ENCODE assay signal across 12 cellular contexts in genomic region chr5:149143470-149143869, GRCh38. TPM values are rescaled to one million over a fixed set of nuclear protein-coding genes. Genes with fewer than 3 reads are reported as not detected.
DNase-seq lines count a peak whose midpoint lies in the region; ATAC-seq, FAIRE-seq and TF ChIP-seq lines count a peak whose summit lies in the region.
"Had no signal": no experiment of that assay in that cellular context is flagged by ENCODE, and none has a peak within 500 bp of the region (broad histone marks: within the 10 kb centered on the region; RNA-seq: fewer than 3 reads in every experiment).

No MANE protein-coding gene starts in this region.

- peak overlapping the region; percentile 64 for H3K4me2 ChIP-seq in smooth muscle cell

- H4K20me1 ChIP-seq in smooth muscle cell (ENCODE audit: low read depth), result no peaks in the 10 kb centered on the region

- H3K9me3 ChIP-seq in right cardiac atrium (ENCODE audit: control insufficient read depth, low read length) (no peaks in the 10 kb centered on the region), smooth muscle cell (replicated peaks; ENCODE audit: low read depth) (no peaks in the 10 kb centered on the region), mucosa of descending colon (no peaks in the 10 kb centered on the region)

- 9% methylated on average over 2 of the region's 2 CpGs for WGBS in right cardiac atrium
- 20% methylated on average over 2 of the region's 2 CpGs for WGBS in smooth muscle cell (ENCODE audit: low lambda C conversion rate)

- no peaks in the 10 kb centered on the region for H3F3A ChIP-seq in smooth muscle cell (ENCODE audit: low read depth)

- H3K27ac ChIP-seq in right cardiac atrium (ENCODE audit: low read length), result peak overlapping the region; percentile 61
- peak overlapping the region; percentile 32 for H3K27ac ChIP-seq in smooth muscle cell (ENCODE audit: low read depth)

- H3K79me2 ChIP-seq in smooth muscle cell (ENCODE audit: low read depth), result no peaks in the 10 kb centered on the region

- no peaks in the 10 kb centered on the region for H3K36me3 ChIP-seq in bronchial epithelial cell (ENCODE audit: control insufficient read depth, insufficient read depth, low read length)
- H3K36me3 ChIP-seq in smooth muscle cell (ENCODE audit: low read depth), result no peaks in the 10 kb centered on the region
- H3K36me3 ChIP-seq in mucosa of descending colon (ENCODE audit: low read depth), result no peaks in the 10 kb centered on the region

- intact Hi-C loops in right cardiac atrium (cut with DNase I) (loop anchor here in 3 of 4 donors (2.0 to 5.0 kb wide), 3 partner anchors 34 to 85 kb away; no protein-coding TSS in a partner anchor), mucosa of descending colon (cut with DNase I, micrococcal nuclease) (loop anchor here (5.0 to 10.0 kb wide), 2 partner anchors 84 to 121 kb away; no protein-coding TSS in a partner anchor)

- TF ChIP-seq CTCF in bronchial epithelial cell (IDR thresholded peaks at IDR 0.05; ENCODE audit: insufficient read depth, low read length, severe bottlenecking) (no peak), smooth muscle cell (IDR thresholded peaks at IDR 0.05; ENCODE audit: borderline replicate concordance, insufficient read depth, poor library complexity, severe bottlenecking) (no peak), mucosa of descending colon (IDR thresholded peaks at IDR 0.05) (no peak)

- ATAC-seq in right cardiac atrium, result peak; percentile 49 to 53
- ATAC-seq in mucosa of descending colon, result no peak

- FAIRE-seq in bronchial epithelial cell (lab: Jason Lieb, UNC), result no peak
- FAIRE-seq: colon, GM12892 had no signal

- DNase-seq in GM04504 (ENCODE audit: low read depth) (peak; percentile 61), bronchial epithelial cell (ENCODE audit: low read depth) (peak; percentile 31), right cardiac atrium (peak in 1 of 3 donors; percentile 62), smooth muscle cell (lab: John Stamatoyannopoulos, UW; ENCODE audit: unreplicated experiment) (no peak), hippocampal formation (lab: John Stamatoyannopoulos, UW) (no peak), NCI-H345 treated with DMSO at 0.1 percent for 48 hours (lab: John Stamatoyannopoulos, UW; ENCODE audit: unreplicated experiment) (no peak), mucosa of descending colon (no peak)
- no peak for DNase-seq in activated CD8-positive, alpha-beta memory T cell treated with anti-CD3 and anti-CD28 coated beads for 24 hours
- DNase-seq: activated T-cell treated with anti-CD3 and anti-CD28 coated beads for 4 hours, NCI-H1105 had no signal

- H3K4me3 ChIP-seq in bronchial epithelial cell (ENCODE audit: low read depth, low read length) (no peak overlapping the region), right cardiac atrium (ENCODE audit: low read length) (peak overlapping the region; percentile 40), smooth muscle cell (no peak overlapping the region), mucosa of descending colon (no peak overlapping the region)

- H3K27me3 ChIP-seq in bronchial epithelial cell (ENCODE audit: control insufficient read depth, insufficient read depth, low read length) (no peaks in the 10 kb centered on the region), right cardiac atrium (ENCODE audit: control insufficient read depth, insufficient read depth) (no peaks in the 10 kb centered on the region), smooth muscle cell (ENCODE audit: low read depth) (no peaks in the 10 kb centered on the region)

- H3K4me1 ChIP-seq in right cardiac atrium (ENCODE audit: control insufficient read depth, insufficient read depth, low read length) (peaks cover 16% of the 10 kb centered on the region), smooth muscle cell (ENCODE audit: low read depth) (peaks cover 7% of the 10 kb centered on the region), mucosa of descending colon (ENCODE audit: low read depth) (peaks cover 4% of the 10 kb centered on the region)

- H3K9ac ChIP-seq in smooth muscle cell (ENCODE audit: low read depth), result no peak overlapping the region

- no peak overlapping the region for H2AFZ ChIP-seq in smooth muscle cell (ENCODE audit: low read depth)

RNA-seq across cellular contexts. Expression of gene ABLIM3, which starts 2.2 kb away (rescaled TPM):
- total RNA-seq in bronchial epithelial cell, result 3.7 and 7.2 TPM in 2 replicates
- total RNA-seq in right cardiac atrium, result 100 to 1,000 TPM; 140 to 185 (median 161) TPM
- 81.3 TPM for polyA plus RNA-seq in right cardiac atrium
- 1.8 and 6.8 TPM in 2 replicates for total RNA-seq in smooth muscle cell
- polyA plus RNA-seq in smooth muscle cell, result 2.6 and 3.6 TPM in 2 replicates
- total RNA-seq in mucosa of descending colon, result 10 to 100 TPM in 1 of 3 donors, 1 to 10 TPM in 2; 4.1 to 12.4 (median 7.4) TPM

Comparison
In these comparisons a context has a peak if more than half of its experiments do, and no peak if none do; other contexts are left out.
1. DNase-seq: peak in GM04504 (single experiment) and bronchial epithelial cell (single experiment); none in smooth muscle cell (single experiment), hippocampal formation (0 of 2), NCI-H345 treated with DMSO at 0.1 percent for 48 hours (single experiment), activated CD8-positive, alpha-beta memory T cell treated with anti-CD3 and anti-CD28 coated beads for 24 hours (single experiment) and mucosa of descending colon (0 of 3).
2. RNA of gene ABLIM3, which starts 2.2 kb away (total RNA-seq): 140 to 185 TPM in right cardiac atrium; 4.1 to 12.4 TPM in mucosa of descending colon, 1.8 to 6.8 TPM in smooth muscle cell and 3.7 to 7.2 TPM in bronchial epithelial cell; every median in the first group is over 10 times any median in the second.